In the genomic region with DNA sequence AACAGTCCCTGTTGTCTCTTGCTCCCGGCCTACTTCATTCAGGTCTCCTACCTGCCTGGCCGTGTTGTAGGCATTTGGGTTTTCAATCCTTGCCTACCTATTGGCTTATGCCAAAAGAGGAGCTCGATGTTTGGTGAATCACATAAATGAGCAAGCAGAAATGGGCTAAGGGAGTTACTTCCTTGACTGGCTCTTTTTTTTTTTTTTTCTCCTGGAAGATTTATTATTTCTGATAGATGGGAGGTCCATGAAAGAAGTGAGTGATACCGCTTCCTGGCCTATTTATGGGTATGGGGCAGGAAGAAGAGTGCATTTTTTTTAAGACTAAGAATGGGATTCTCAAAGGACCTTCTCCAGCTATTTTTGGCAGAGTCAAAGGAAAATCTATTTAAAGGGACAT, we compare ENCODE assay signal across 9 cellular contexts.
DNase-seq lines count a peak whose midpoint lies in the region; ATAC-seq, FAIRE-seq and TF ChIP-seq lines count a peak whose summit lies in the region.
"Had no signal": no experiment of that assay in that cellular context is flagged by ENCODE, and none has a peak within 500 bp of the region (broad histone marks: within the 10 kb centered on the region; RNA-seq: fewer than 3 reads in every experiment).

No MANE protein-coding gene starts in this region.

- H3F3A ChIP-seq in SK-N-SH (replicated peaks; ENCODE audit: insufficient read depth) = peaks cover 14% of the 10 kb centered on the region

- CTCF ChIA-PET in SK-N-SH (lab: Yijun Ruan, JAX) = interaction anchor here (1.4 to 2.2 kb wide), 2 partner anchors 22 to 32 kb away, joined by 3 to 4 read pairs; no protein-coding TSS in a partner anchor

- DNase-seq in CD1c-positive myeloid dendritic cell (ENCODE audit: extremely low spot score) (peak; percentile 37), SK-N-SH (no peak), fibroblast of villous mesenchyme (ENCODE audit: low read depth) (peak; percentile 36), NCI-H1105 treated with DMSO at 0.1 percent for 48 hours (lab: John Stamatoyannopoulos, UW) (no peak), HTR-8/SVneo (ENCODE audit: insufficient read length, low spot score) (no peak)
- DNase-seq: CD8-positive, alpha-beta memory T cell had no signal

- H3K9me3 ChIP-seq in SK-N-SH = no peaks in the 10 kb centered on the region
- no peaks in the 10 kb centered on the region for H3K9me3 ChIP-seq in parathyroid adenoma (ENCODE audit: control insufficient read depth, low read length)

- H3K9ac ChIP-seq in SK-N-SH (no peak overlapping the region), parathyroid adenoma (no peak overlapping the region)

- ATAC-seq in HG03342 (IDR thresholded peaks at IDR 0.05; ENCODE audit: unreplicated experiment) (no peak), HG02840 (IDR thresholded peaks at IDR 0.05; ENCODE audit: low FRiP score, unreplicated experiment) (no peak)

- H3K27ac ChIP-seq in SK-N-SH (ENCODE audit: low read depth in 2 of 2, low read length in 1 of 2) = peak overlapping the region; percentile 40 to 63; a peak in 3 of 4 replicates
- H3K27ac ChIP-seq in parathyroid adenoma = peak overlapping the region; percentile 49

- H2AFZ ChIP-seq in SK-N-SH (ENCODE audit: low read depth) (peak overlapping the region; percentile 19; the same call in 1 of the 2 replicates), parathyroid adenoma (no peak overlapping the region)

- 0 out of 2 replicates have a peak overlapping the region, but pooled peaks have one; percentile 15 for H3K4me2 ChIP-seq in SK-N-SH
- H3K4me2 ChIP-seq in parathyroid adenoma (ENCODE audit: low read length) = no peak overlapping the region

- no peak overlapping the region for H3K4me3 ChIP-seq in SK-N-SH (ENCODE audit: low read depth in 2 of 2, low read length in 1 of 2)
- H3K4me3 ChIP-seq in fibroblast of villous mesenchyme (ENCODE audit: low read depth, low read length) = no peak overlapping the region
- no peak overlapping the region for H3K4me3 ChIP-seq in parathyroid adenoma (ENCODE audit: low read depth, low read length)

- TF ChIP-seq EP300 in SK-N-SH (IDR thresholded peaks at IDR 0.05; ENCODE audit: borderline replicate concordance in 1 of 2, low read depth in 1 of 2, low read length in 1 of 2) = no peak

- WGBS in SK-N-SH (ENCODE audit: low lambda C conversion rate) = 56% methylated on average over 4 of the region's 4 CpGs

- no peaks in the 10 kb centered on the region for H3K79me2 ChIP-seq in SK-N-SH (ENCODE audit: insufficient read depth)
- H3K79me2 ChIP-seq in parathyroid adenoma = no peaks in the 10 kb centered on the region

- no peaks in the 10 kb centered on the region for H3K9me2 ChIP-seq in SK-N-SH

- H3K4me1 ChIP-seq in SK-N-SH (ENCODE audit: control insufficient read depth in 1 of 2, insufficient read depth in 2 of 2, low read depth in 1 of 2, low read length in 1 of 2) = peaks cover 14 to 41% of the 10 kb centered on the region in 2 experiments
- H3K4me1 ChIP-seq in parathyroid adenoma = peaks cover 7% of the 10 kb centered on the region

- TF ChIP-seq RAD21 in SK-N-SH (IDR thresholded peaks at IDR 0.05; ENCODE audit: low read length) = no peak

- H3K27me3 ChIP-seq in SK-N-SH (ENCODE audit: insufficient read depth) = no peaks in the 10 kb centered on the region
- H3K27me3 ChIP-seq in parathyroid adenoma (ENCODE audit: control insufficient read depth, insufficient read depth, low read length) = no peaks in the 10 kb centered on the region

- FAIRE-seq in HTR-8/SVneo (lab: Jason Lieb, UNC) = no peak

- POLR2A ChIA-PET in SK-N-SH (lab: Yijun Ruan, JAX) = interaction anchor here (0.7 kb wide), 1 partner anchor 25 kb away, joined by 3 read pairs; no protein-coding TSS in a partner anchor

- no peaks in the 10 kb centered on the region for H4K20me1 ChIP-seq in SK-N-SH (ENCODE audit: insufficient read depth)

- H3K36me3 ChIP-seq in SK-N-SH (replicated peaks in 1 of 2; ENCODE audit: control insufficient read depth in 1 of 2, insufficient read depth in 2 of 2, low read length in 1 of 2) (peaks cover 0 to 14% of the 10 kb centered on the region in 2 experiments), parathyroid adenoma (ENCODE audit: control insufficient read depth, insufficient read depth, low read length) (no peaks in the 10 kb centered on the region)

- TF ChIP-seq CTCF in SK-N-SH (IDR thresholded peaks at IDR 0.05) (no peak), fibroblast of villous mesenchyme (IDR thresholded peaks at IDR 0.05; ENCODE audit: insufficient read depth, low read depth, low read length) (no peak), parathyroid adenoma (IDR thresholded peaks at IDR 0.05) (no peak)

TF ChIP-seq in SK-N-SH, 30 proteins besides CTCF, POLR2A, EP300 and RAD21:
- no peak for TF ChIP-seq USF1 (IDR thresholded peaks at IDR 0.05; ENCODE audit: borderline replicate concordance, low read depth)
- no peak for TF ChIP-seq RXRA (IDR thresholded peaks at IDR 0.05; ENCODE audit: borderline replicate concordance, low read depth)
- TF ChIP-seq, protein P1, sequence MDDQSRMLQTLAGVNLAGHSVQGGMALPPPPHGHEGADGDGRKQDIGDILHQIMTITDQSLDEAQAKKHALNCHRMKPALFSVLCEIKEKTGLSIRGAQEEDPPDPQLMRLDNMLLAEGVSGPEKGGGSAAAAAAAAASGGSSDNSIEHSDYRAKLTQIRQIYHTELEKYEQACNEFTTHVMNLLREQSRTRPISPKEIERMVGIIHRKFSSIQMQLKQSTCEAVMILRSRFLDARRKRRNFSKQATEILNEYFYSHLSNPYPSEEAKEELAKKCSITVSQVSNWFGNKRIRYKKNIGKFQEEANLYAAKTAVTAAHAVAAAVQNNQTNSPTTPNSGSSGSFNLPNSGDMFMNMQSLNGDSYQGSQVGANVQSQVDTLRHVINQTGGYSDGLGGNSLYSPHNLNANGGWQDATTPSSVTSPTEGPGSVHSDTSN (IDR thresholded peaks at IDR 0.05) = peak; percentile 61
- TF ChIP-seq JUND (IDR thresholded peaks at IDR 0.05) = 0 out of 2 replicates have a peak, but pooled peaks have one; percentile 10
- TF ChIP-seq TCF12 (IDR thresholded peaks at IDR 0.05) = no peak; the same call in none of the 2 replicates

Comparison
In these comparisons a context has a peak if more than half of its experiments do, and no peak if none do; other contexts are left out.
1. DNase-seq: peak in CD1c-positive myeloid dendritic cell (single experiment) and fibroblast of villous mesenchyme (single experiment); none in SK-N-SH (single experiment), NCI-H1105 treated with DMSO at 0.1 percent for 48 hours (single experiment) and HTR-8/SVneo (single experiment).